Comparison of ENCODE assay signal across 8 cellular contexts in genomic region chr2:101883860-101884259, GRCh38.
DNase-seq lines count a peak whose midpoint lies in the region; ATAC-seq, FAIRE-seq and TF ChIP-seq lines count a peak whose summit lies in the region.

No MANE protein-coding gene starts in this region.

- ATAC-seq in omental fat pad (ENCODE audit: low FRiP score) (peak; percentile 45), HG03097 (IDR thresholded peaks at IDR 0.05; ENCODE audit: low FRiP score, unreplicated experiment) (no peak), GM21360 (IDR thresholded peaks at IDR 0.05; ENCODE audit: unreplicated experiment) (no peak)

- H3K27me3 ChIP-seq in WERI-Rb-1 (ENCODE audit: insufficient read depth, low read depth, severe bottlenecking), result no peaks in the 10 kb centered on the region

- no peak for TF ChIP-seq POLR2A in GM12892 (IDR thresholded peaks at IDR 0.05; ENCODE audit: low read depth, low read length)

- H3K9me3 ChIP-seq in WERI-Rb-1 (ENCODE audit: severe bottlenecking), result no peaks in the 10 kb centered on the region

- no peak overlapping the region for H3K27ac ChIP-seq in WERI-Rb-1

- TF ChIP-seq CTCF in WERI-Rb-1 (IDR thresholded peaks at IDR 0.05; ENCODE audit: low read depth, low read length) (peak; percentile 44), omental fat pad (IDR thresholded peaks at IDR 0.05) (peak in 1 of 3 donors; percentile 11)

- peak; percentile 66 for FAIRE-seq in GM12892 (lab: Jason Lieb, UNC)

- peak; percentile 38 for DNase-seq in AG08396 (ENCODE audit: low spot score)
- no peak for DNase-seq in GM12892 (ENCODE audit: insufficient read length)
- peak; percentile 80 to 89 for DNase-seq in Kasumi-1 (lab: John Stamatoyannopoulos, UW)
- no peak for DNase-seq in WERI-Rb-1
- DNase-seq in fibroblast of gingiva (ENCODE audit: low read depth), result peak; percentile 58
- DNase-seq in omental fat pad (ENCODE audit: low spot score), result no peak

- H3K36me3 ChIP-seq in WERI-Rb-1, result peaks cover 67% of the 10 kb centered on the region

- H3K4me3 ChIP-seq in WERI-Rb-1 (ENCODE audit: low read depth, low read length), result no peak overlapping the region

Comparison
In these comparisons a context has a peak if more than half of its experiments do, and no peak if none do; other contexts are left out.
1. DNase-seq: peak in AG08396 (single experiment), Kasumi-1 (2 of 2) and fibroblast of gingiva (single experiment); none in GM12892 (single experiment), WERI-Rb-1 (single experiment) and omental fat pad (single experiment).